In genomic region chr10:35127289-35127891, GRCh38 we compare ENCODE assay signal across 8 cellular contexts. TPM values are rescaled to one million over a fixed set of nuclear protein-coding genes. Genes with fewer than 3 reads are reported as not detected.
DNase-seq lines count a peak whose midpoint lies in the region; ATAC-seq and TF ChIP-seq lines count a peak whose summit lies in the region.

No MANE protein-coding gene starts in this region.

- no peak overlapping the region for H2AFZ ChIP-seq in OCI-LY3 (ENCODE audit: low read depth, low read length)

- peaks cover 24% of the 10 kb centered on the region for H3K79me2 ChIP-seq in OCI-LY3 (ENCODE audit: low read length)

- H3K4me3 ChIP-seq in CD4-positive, alpha-beta memory T cell (ENCODE audit: low read length in 2 of 2): peak overlapping the region; percentile 77 to 95
- H3K4me3 ChIP-seq in OCI-LY3 (ENCODE audit: low read length) (peak overlapping the region; percentile 95), fibroblast of mammary gland (ENCODE audit: control insufficient read depth, low read depth, low read length) (peak overlapping the region; percentile 84)

- H3K4me2 ChIP-seq in OCI-LY3 (ENCODE audit: low read length): peak overlapping the region; percentile 85

- CTCF ChIA-PET in CD4-positive, alpha-beta memory T cell (lab: Charles Lee; ENCODE audit: partially characterized antibody): interaction anchor here (0.9 to 15.5 kb wide), 7 partner anchors 11 to 92 kb away, joined by 3 to 377 read pairs (median 6); no protein-coding TSS in a partner anchor
- CTCF ChIA-PET in HEK293T (lab: Yijun Ruan, JAX): interaction anchor here (1.9 to 4.2 kb wide), 2 partner anchors 68 to 133 kb away, joined by 5 to 27 read pairs; no protein-coding TSS in a partner anchor

- peak overlapping the region; percentile 85 to 94 (median 88) for H3K4me3 Mint-ChIP-seq in CD4-positive, alpha-beta memory T cell
- H3K4me3 Mint-ChIP-seq in activated T-helper 17 cell treated with anti-CD3 and anti-CD28 coated beads, Interleukin-2, amount 50 U/mL, for 72 hours: peak overlapping the region; percentile 87
- peak overlapping the region; percentile 93 to 96 (median 94) for H3K4me3 Mint-ChIP-seq in nephron
- peak overlapping the region; percentile 93 for H3K4me3 Mint-ChIP-seq in stimulated activated naive CD8-positive, alpha-beta T cell treated with anti-CD3 and anti-CD28 coated beads, Interleukin-15, Interleukin-2, amounts not matched to agents 100 ng/mL and 50 ng/mL, for 24 hours

- peaks cover 0 to 13% of the 10 kb centered on the region in 2 donors for H3K36me3 Mint-ChIP-seq in CD4-positive, alpha-beta memory T cell
- peaks cover 23% of the 10 kb centered on the region for H3K36me3 Mint-ChIP-seq in activated T-helper 17 cell treated with anti-CD3 and anti-CD28 coated beads, Interleukin-2, amount 50 U/mL, for 72 hours (ENCODE audit: low read depth)
- H3K36me3 Mint-ChIP-seq in nephron (ENCODE audit: low read depth): no peaks in the 10 kb centered on the region
- peaks cover 14% of the 10 kb centered on the region for H3K36me3 Mint-ChIP-seq in stimulated activated naive CD8-positive, alpha-beta T cell treated with anti-CD3 and anti-CD28 coated beads, Interleukin-15, Interleukin-2, amounts not matched to agents 100 ng/mL and 50 ng/mL, for 24 hours (ENCODE audit: low read depth)

- H3K4me1 ChIP-seq in CD4-positive, alpha-beta memory T cell (ENCODE audit: insufficient read depth, low read length): peaks cover 51% of the 10 kb centered on the region
- peaks cover 33% of the 10 kb centered on the region for H3K4me1 ChIP-seq in OCI-LY3 (ENCODE audit: low read length)

- peak overlapping the region; percentile 95 to 99 (median 98) for H3K27ac Mint-ChIP-seq in CD4-positive, alpha-beta memory T cell
- peak overlapping the region; percentile 96 for H3K27ac Mint-ChIP-seq in activated T-helper 17 cell treated with anti-CD3 and anti-CD28 coated beads, Interleukin-2, amount 50 U/mL, for 72 hours
- peak overlapping the region; percentile 88 to 98 (median 97) for H3K27ac Mint-ChIP-seq in nephron
- H3K27ac Mint-ChIP-seq in stimulated activated naive CD8-positive, alpha-beta T cell treated with anti-CD3 and anti-CD28 coated beads, Interleukin-15, Interleukin-2, amounts not matched to agents 100 ng/mL and 50 ng/mL, for 24 hours: peak overlapping the region; percentile 97

- peak overlapping the region; percentile 98 for H3K9ac ChIP-seq in OCI-LY3 (ENCODE audit: low read length)

- no peaks in the 10 kb centered on the region for H3K27me3 Mint-ChIP-seq in CD4-positive, alpha-beta memory T cell
- H3K27me3 Mint-ChIP-seq in activated T-helper 17 cell treated with anti-CD3 and anti-CD28 coated beads, Interleukin-2, amount 50 U/mL, for 72 hours: no peaks in the 10 kb centered on the region
- no peaks in the 10 kb centered on the region for H3K27me3 Mint-ChIP-seq in nephron (ENCODE audit: low read depth)
- H3K27me3 Mint-ChIP-seq in stimulated activated naive CD8-positive, alpha-beta T cell treated with anti-CD3 and anti-CD28 coated beads, Interleukin-15, Interleukin-2, amounts not matched to agents 100 ng/mL and 50 ng/mL, for 24 hours: no peaks in the 10 kb centered on the region

- intact Hi-C loops in CD4-positive, alpha-beta memory T cell (cut with micrococcal nuclease): loop anchor here (1.0 to 10.0 kb wide), 5 partner anchors 22 to 513 kb away; partner anchors contain the start of gene CCNY

- H3K36me3 ChIP-seq in CD4-positive, alpha-beta memory T cell (ENCODE audit: insufficient read depth, low read length): no peaks in the 10 kb centered on the region
- H3K36me3 ChIP-seq in OCI-LY3 (replicated peaks; ENCODE audit: low read depth, low read length): peaks cover 3% of the 10 kb centered on the region

- no peaks in the 10 kb centered on the region for H3K27me3 ChIP-seq in CD4-positive, alpha-beta memory T cell (ENCODE audit: insufficient read depth, low read length)
- H3K27me3 ChIP-seq in OCI-LY3 (ENCODE audit: low read depth, low read length): no peaks in the 10 kb centered on the region

- peaks cover 0 to 1% (median 0%) of the 10 kb centered on the region in 8 donors for H3K9me3 Mint-ChIP-seq in CD4-positive, alpha-beta memory T cell
- H3K9me3 Mint-ChIP-seq in activated T-helper 17 cell treated with anti-CD3 and anti-CD28 coated beads, Interleukin-2, amount 50 U/mL, for 72 hours: no peaks in the 10 kb centered on the region
- H3K9me3 Mint-ChIP-seq in nephron: no peaks in the 10 kb centered on the region
- no peaks in the 10 kb centered on the region for H3K9me3 Mint-ChIP-seq in stimulated activated naive CD8-positive, alpha-beta T cell treated with anti-CD3 and anti-CD28 coated beads, Interleukin-15, Interleukin-2, amounts not matched to agents 100 ng/mL and 50 ng/mL, for 24 hours

- peaks cover 22 to 66% (median 37%) of the 10 kb centered on the region in 4 donors for H3K4me1 Mint-ChIP-seq in CD4-positive, alpha-beta memory T cell
- peaks cover 41% of the 10 kb centered on the region for H3K4me1 Mint-ChIP-seq in activated T-helper 17 cell treated with anti-CD3 and anti-CD28 coated beads, Interleukin-2, amount 50 U/mL, for 72 hours
- peaks cover 26% of the 10 kb centered on the region for H3K4me1 Mint-ChIP-seq in nephron
- H3K4me1 Mint-ChIP-seq in stimulated activated naive CD8-positive, alpha-beta T cell treated with anti-CD3 and anti-CD28 coated beads, Interleukin-15, Interleukin-2, amounts not matched to agents 100 ng/mL and 50 ng/mL, for 24 hours (ENCODE audit: low read depth): peaks cover 77% of the 10 kb centered on the region

- peak; percentile 29 for ATAC-seq in activated T-helper 17 cell treated with anti-CD3 and anti-CD28 coated beads, Interleukin-2, amount 50 U/mL, for 72 hours (replicated peaks)
- no peak for ATAC-seq in GM18861 (IDR thresholded peaks at IDR 0.05; ENCODE audit: unreplicated experiment)

- peak overlapping the region; percentile 99 for H3K27ac ChIP-seq in CD4-positive, alpha-beta memory T cell (ENCODE audit: low read depth, low read length)
- H3K27ac ChIP-seq in OCI-LY3 (ENCODE audit: low read length): peak overlapping the region; percentile 94

- no peaks in the 10 kb centered on the region for H3K9me3 ChIP-seq in CD4-positive, alpha-beta memory T cell (ENCODE audit: control insufficient read depth in 1 of 2, low read length in 2 of 2)
- H3K9me3 ChIP-seq in OCI-LY3 (ENCODE audit: insufficient read depth, low read length): no peaks in the 10 kb centered on the region

- no peak for TF ChIP-seq CTCF in OCI-LY3 (IDR thresholded peaks at IDR 0.05; ENCODE audit: low read depth, low read length)
- TF ChIP-seq CTCF in fibroblast of mammary gland (conservative IDR thresholded peaks at IDR 0.05; ENCODE audit: control insufficient read depth, insufficient read depth, low read depth, low read length): no peak
- TF ChIP-seq CTCF in nephron (IDR thresholded peaks at IDR 0.05; ENCODE audit: unreplicated experiment in 3 of 3): no peak

- no peaks in the 10 kb centered on the region for H4K20me1 ChIP-seq in OCI-LY3 (ENCODE audit: insufficient read depth, low read length)

- peak in 2 of 5 donors; percentile 67 to 74 for DNase-seq in CD4-positive, alpha-beta memory T cell
- DNase-seq in HEK293T (ENCODE audit: extremely low spot score) (peak; percentile 8), fibroblast of mammary gland (ENCODE audit: low read depth) (peak; percentile 65)

- POLR2A ChIA-PET in CD4-positive, alpha-beta memory T cell (lab: Charles Lee; ENCODE audit: partially characterized antibody): interaction anchor here (0.7 to 5.7 kb wide), 18 partner anchors 8 to 393 kb away, joined by 3 to 248 read pairs (median 7); partner anchors contain the start of gene CUL2
- POLR2A ChIA-PET in HEK293T (lab: Yijun Ruan, JAX): interaction anchor here (0.6 to 3.7 kb wide), 9 partner anchors 8 to 203 kb away, joined by 3 to 64 read pairs (median 4); no protein-coding TSS in a partner anchor

TF ChIP-seq in HEK293T, 16 proteins besides CTCF, POLR2A, EP300 and RAD21:
- TF ChIP-seq PKNOX1 (IDR thresholded peaks at IDR 0.05) (no peak), ARNT (IDR thresholded peaks at IDR 0.05) (no peak), FOXK2 (IDR thresholded peaks at IDR 0.05) (no peak), SUZ12 (IDR thresholded peaks at IDR 0.05) (no peak), NFRKB (IDR thresholded peaks at IDR 0.05) (no peak), TARDBP (IDR thresholded peaks at IDR 0.05) (no peak), LEF1 (IDR thresholded peaks at IDR 0.05; ENCODE audit: borderline replicate concordance) (no peak), HDGF (IDR thresholded peaks at IDR 0.05; ENCODE audit: borderline replicate concordance) (no peak), SP1 (IDR thresholded peaks at IDR 0.05) (no peak), FOXA1 (IDR thresholded peaks at IDR 0.05) (no peak), BHLHE40 (IDR thresholded peaks at IDR 0.05; ENCODE audit: borderline replicate concordance) (no peak), ZNF384 (IDR thresholded peaks at IDR 0.05) (no peak), FOXM1 (IDR thresholded peaks at IDR 0.05; ENCODE audit: borderline replicate concordance) (no peak), CTBP1 (IDR thresholded peaks at IDR 0.05; ENCODE audit: borderline replicate concordance) (no peak), ELF4 (IDR thresholded peaks at IDR 0.05) (no peak), L3MBTL2 (conservative IDR thresholded peaks at IDR 0.05) (no peak)

RNA-seq across cellular contexts. Expression of gene CREM, which starts 0.7 kb away (rescaled TPM):
- total RNA-seq in CD4-positive, alpha-beta memory T cell: 10 to 100 TPM; 17.8 to 22.3 TPM
- 10 to 100 TPM; 30.6 to 66.4 TPM for polyA plus RNA-seq in CD4-positive, alpha-beta memory T cell
- 100 to 1,000 TPM; 126 to 150 TPM for total RNA-seq in activated T-helper 17 cell treated with anti-CD3 and anti-CD28 coated beads, Interleukin-2, amount 50 U/mL, for 72 hours

RNA-seq across cellular contexts. Expression of gene CUL2, which starts 37.2 kb away (rescaled TPM):
- 10 to 100 TPM; 34.6 to 37.8 TPM for total RNA-seq in CD4-positive, alpha-beta memory T cell
- 10 to 100 TPM; 22.8 to 28.3 TPM for polyA plus RNA-seq in CD4-positive, alpha-beta memory T cell
- total RNA-seq in activated T-helper 17 cell treated with anti-CD3 and anti-CD28 coated beads, Interleukin-2, amount 50 U/mL, for 72 hours: 10 to 100 TPM; 27.3 to 49.7 TPM

Comparison
In these comparisons a context has a peak if more than half of its experiments do, and no peak if none do; other contexts are left out.
1. RNA of gene CREM, which starts 0.7 kb away (total RNA-seq): 126 to 150 TPM in activated T-helper 17 cell treated with anti-CD3 and anti-CD28 coated beads, Interleukin-2, amount 50 U/mL, for 72 hours; 17.8 to 22.3 TPM in CD4-positive, alpha-beta memory T cell; every median in the first group is over 4 times any median in the second.
2. Peak in every context shown above with its lines, with median percentiles within 50 percentile points of each other: H3K4me3 ChIP-seq, H3K27ac Mint-ChIP-seq and H3K4me3 Mint-ChIP-seq.